Comparison of ENCODE assay signal across 9 cellular contexts in genomic region chr2:197628043-197628500, GRCh38. TPM values are rescaled to one million over a fixed set of nuclear protein-coding genes. Genes with fewer than 3 reads are reported as not detected.
A peak's percentile ranks its signal among the peaks of the same experiment; 100 is the strongest.
DNase-seq lines count a peak whose midpoint lies in the region; ATAC-seq and TF ChIP-seq lines count a peak whose summit lies in the region.
"Had no signal": no experiment of that assay in that cellular context is flagged by ENCODE, and none has a peak within 500 bp of the region (broad histone marks: within the 10 kb centered on the region; RNA-seq: fewer than 3 reads in every experiment).

No MANE protein-coding gene starts in this region.

- H3K9me3 Mint-ChIP-seq in natural killer cell: no peaks in the 10 kb centered on the region

- H3K4me1 Mint-ChIP-seq in natural killer cell: no peaks in the 10 kb centered on the region

- ATAC-seq in GM18870 (IDR thresholded peaks at IDR 0.05; ENCODE audit: unreplicated experiment) (peak; percentile 57), HG03159 (IDR thresholded peaks at IDR 0.05; ENCODE audit: unreplicated experiment) (peak; percentile 57), natural killer cell (no peak)

- peaks cover 8 to 9% of the 10 kb centered on the region in 2 donors for H3K27me3 Mint-ChIP-seq in natural killer cell (ENCODE audit: low read depth in 2 of 2)

- no peak overlapping the region for H3K27ac Mint-ChIP-seq in natural killer cell

- intact Hi-C loops in natural killer cell (cut with micrococcal nuclease): no loop called here

- no peak overlapping the region for H3K4me3 Mint-ChIP-seq in natural killer cell

- TF ChIP-seq CTCF in natural killer cell (IDR thresholded peaks at IDR 0.05): no peak

- DNase-seq in dermis blood vessel endothelial cell (peak; percentile 46), nucleus accumbens (lab: John Stamatoyannopoulos, UW) (peak in 51 of 56 donors; percentile 16 to 87 (median 54)), natural killer cell (no peak), NCI-H774 (lab: John Stamatoyannopoulos, UW) (no peak), NCI-H1436 treated with DMSO at 0.1 percent for 48 hours (lab: John Stamatoyannopoulos, UW) (no peak)
- DNase-seq in stimulated activated CD4-positive, alpha-beta T cell treated with anti-CD3 and anti-CD28 coated beads, Interleukin-2, amount 100 ng/mL, for 24 hours: no peak
- DNase-seq: erythroblast had no signal

- H3K36me3 Mint-ChIP-seq in natural killer cell: no peaks in the 10 kb centered on the region

RNA-seq across cellular contexts. Expression of gene RFTN2, which starts 47.3 kb away (rescaled TPM):
- total RNA-seq in dermis blood vessel endothelial cell: 14.4 and 22.0 TPM in 2 replicates
- total RNA-seq in natural killer cell: not detected

Comparison
In these comparisons a context has a peak if more than half of its experiments do, and no peak if none do; other contexts are left out.
1. ATAC-seq: peak in GM18870 (single experiment) and HG03159 (single experiment); none in natural killer cell (0 of 3).
2. DNase-seq: peak in dermis blood vessel endothelial cell (single experiment) and nucleus accumbens (51 of 56); none in natural killer cell (single experiment), NCI-H774 (single experiment), stimulated activated CD4-positive, alpha-beta T cell treated with anti-CD3 and anti-CD28 coated beads, Interleukin-2, amount 100 ng/mL, for 24 hours (0 of 2) and NCI-H1436 treated with DMSO at 0.1 percent for 48 hours (single experiment).
3. RNA of gene RFTN2, which starts 47.3 kb away (total RNA-seq): 14.4 to 22.0 TPM in dermis blood vessel endothelial cell; not detected in natural killer cell; every median in the first group is over 10 times any median in the second.